ENCODE assay signal across 11 cellular contexts in genomic region chr2:58665156-58665553, GRCh38.
"Had no signal": no experiment of that assay in that cellular context is flagged by ENCODE, and none has a peak within 500 bp of the region (broad histone marks: within the 10 kb centered on the region; RNA-seq: fewer than 3 reads in every experiment).

No MANE protein-coding gene starts in this region.

- H3K9ac ChIP-seq: GM23248 had no signal

- FAIRE-seq: H1, H54 had no signal

- H3K4me2 ChIP-seq: GM23338 had no signal

- H3K4me1 ChIP-seq: HAP-1 had no signal

- H3K36me3 ChIP-seq: HAP-1 had no signal

- H3K27ac ChIP-seq: GM23248 had no signal

- H3K9me3 ChIP-seq: HAP-1 had no signal

- H3K4me3 ChIP-seq: GM23248, GM23338, HAP-1 had no signal

- H2AFZ ChIP-seq: GM23248, GM23338 had no signal

- DNase-seq: GM23248, GOT3, H7, H9, HCEC 1CT, HFFc6 had no signal

- ATAC-seq: GM23338, HCT116 had no signal
